8 cellular contexts compared by ENCODE assay signal in genomic region chr12:57430931-57431566, GRCh38. TPM values are rescaled to one million over a fixed set of nuclear protein-coding genes. Genes with fewer than 3 reads are reported as not detected.
DNase-seq lines count a peak whose midpoint lies in the region; ATAC-seq, FAIRE-seq and TF ChIP-seq lines count a peak whose summit lies in the region.

Gene R3HDM2, minus strand, starts transcription at chr12:57431043. Its CDS starts 120,615 bp downstream, at chr12:57310428.

- H3K27me3 ChIP-seq in HUES48 (ENCODE audit: control insufficient read depth, insufficient read depth, low read length), result no peaks in the 10 kb centered on the region
- H3K27me3 ChIP-seq in NT2/D1 (ENCODE audit: insufficient read depth, insufficient read length), result no peaks in the 10 kb centered on the region
- H3K27me3 ChIP-seq in H1 (replicated peaks in 1 of 4; ENCODE audit: control insufficient read depth in 3 of 4, extremely low read depth in 1 of 4, insufficient read depth in 3 of 4, low read length in 3 of 4), result no peaks in the 10 kb centered on the region
- H3K27me3 ChIP-seq in mesenchymal stem cell (ENCODE audit: control insufficient read depth in 1 of 2, insufficient read depth in 1 of 2, low read length in 2 of 2), result no peaks in the 10 kb centered on the region

- H2BK15ac ChIP-seq in H1 (ENCODE audit: low read length), result no peak within 1 kb of the TSS
- H2BK15ac ChIP-seq in mesenchymal stem cell (ENCODE audit: low read depth, poor library complexity, severe bottlenecking), result peak within 1 kb of the TSS; percentile 83

- CTCF ChIA-PET in activated CD8-positive, alpha-beta memory T cell treated with anti-CD3 and anti-CD28 coated beads, Interleukin-2, amount 10 ng/mL, durations not matched to agents 7 days and 5 days (lab: Charles Lee), result interaction anchor here (1.1 to 6.7 kb wide), 4 partner anchors 12 to 27 kb away, joined by 5 to 40 read pairs (median 8); partner anchors contain the start of genes GLI1 and INHBE
- CTCF ChIA-PET in H1 (lab: Charles Lee; ENCODE audit: partially characterized antibody), result interaction anchor here (1.1 kb wide), 1 partner anchor 88 kb away, joined by 3 read pairs; no protein-coding TSS in a partner anchor

- H3K27me3 Mint-ChIP-seq in activated CD8-positive, alpha-beta memory T cell treated with anti-CD3 and anti-CD28 coated beads, Interleukin-2, amount 10 ng/mL, durations not matched to agents 7 days and 5 days, result no peaks in the 10 kb centered on the region

- H3K9ac ChIP-seq in HUES48 (ENCODE audit: low read depth, low read length) (peak within 1 kb of the TSS; percentile 78), NT2/D1 (ENCODE audit: insufficient read length, low read depth) (peak within 1 kb of the TSS; percentile 79), H1 (replicated peaks in 1 of 4; ENCODE audit: extremely low read depth in 1 of 4, low read depth in 3 of 4, low read length in 3 of 4) (peak within 1 kb of the TSS; percentile 46 to 97 (median 62)), mesenchymal stem cell (ENCODE audit: low read length) (peak within 1 kb of the TSS; percentile 92)

- H4K91ac ChIP-seq in H1 (replicated peaks; ENCODE audit: insufficient read length, low read length) (peak within 1 kb of the TSS; percentile 65), mesenchymal stem cell (ENCODE audit: low read length) (peak within 1 kb of the TSS; percentile 50)

- POLR2A ChIA-PET in H1 (lab: Charles Lee; ENCODE audit: partially characterized antibody), result interaction anchor here (1.1 to 13.2 kb wide), 3 partner anchors 11 to 89 kb away, joined by 3 to 168 read pairs (median 7); partner anchors contain the start of gene INHBE

- H3K79me1 ChIP-seq in H1 (ENCODE audit: low read depth, low read length) (peaks cover 3% of the 10 kb centered on the region), mesenchymal stem cell (replicated peaks; ENCODE audit: low read length, poor library complexity, severe bottlenecking) (peaks cover 3% of the 10 kb centered on the region)

- H3K4ac ChIP-seq in H1 (replicated peaks; ENCODE audit: insufficient read length, low read depth, low read length) (peak within 1 kb of the TSS; percentile 81), mesenchymal stem cell (ENCODE audit: low read depth in 1 of 2, low read length in 2 of 2) (peak within 1 kb of the TSS in 1 of 2 experiments; percentile 82)

- 8% methylated on average over 37 of the region's 41 CpGs; no CpG with 5 or more reads in 1 of the 2 experiments for WGBS in H1 (ENCODE audit: extremely low coverage in 1 of 2, insufficient coverage in 1 of 2, insufficient read length in 1 of 2, insufficient replicate concordance in 2 of 2, low coverage in 1 of 2, low lambda C conversion rate in 2 of 2, missing lambda C conversion rate in 1 of 2), 2 experiments
- 13% methylated on average over 30 of the region's 41 CpGs for WGBS in mesenchymal stem cell

- H4K8ac ChIP-seq in H1 (ENCODE audit: extremely low read depth, insufficient read depth, low read length) (peak within 1 kb of the TSS; percentile 63; the same call in 1 of the 2 replicates), mesenchymal stem cell (ENCODE audit: low read length) (peak within 1 kb of the TSS; percentile 78)

- TF ChIP-seq RAD21 in H1 (IDR thresholded peaks at IDR 0.05 in 1 of 2, conservative IDR thresholded peaks at IDR 0.05 in 1 of 2; ENCODE audit: low read depth in 2 of 2, low read length in 2 of 2), result no peak

- H3K23ac ChIP-seq in H1 (ENCODE audit: insufficient read length) (no peak within 1 kb of the TSS), mesenchymal stem cell (ENCODE audit: low read length in 2 of 2) (no peak within 1 kb of the TSS)

- no peak for TF ChIP-seq CTCF in H1 (IDR thresholded peaks at IDR 0.05; ENCODE audit: control extremely low read depth in 1 of 3, insufficient read depth in 1 of 3, low read depth in 1 of 3, low read length in 3 of 3)

- H2BK12ac ChIP-seq in H1 (ENCODE audit: low read depth, low read length) (no peak within 1 kb of the TSS), mesenchymal stem cell (ENCODE audit: low read length in 2 of 2) (no peak within 1 kb of the TSS)

- H2AK5ac ChIP-seq in H1 (ENCODE audit: low read depth, low read length) (no peak within 1 kb of the TSS), mesenchymal stem cell (ENCODE audit: low read length, severe bottlenecking) (no peak within 1 kb of the TSS)

- H3K36me3 Mint-ChIP-seq in activated CD8-positive, alpha-beta memory T cell treated with anti-CD3 and anti-CD28 coated beads, Interleukin-2, amount 10 ng/mL, durations not matched to agents 7 days and 5 days, result peaks cover 16% of the 10 kb centered on the region

- no peak for FAIRE-seq in H1 (lab: Jason Lieb, UNC)

- peaks cover 43% of the 10 kb centered on the region for H3K4me1 Mint-ChIP-seq in activated CD8-positive, alpha-beta memory T cell treated with anti-CD3 and anti-CD28 coated beads, Interleukin-2, amount 10 ng/mL, durations not matched to agents 7 days and 5 days

- H3K18ac ChIP-seq in H1 (ENCODE audit: extremely low read depth, low read length) (no peak within 1 kb of the TSS; the same call in 1 of the 2 replicates), mesenchymal stem cell (ENCODE audit: low read depth in 1 of 2, low read length in 2 of 2) (peak within 1 kb of the TSS; percentile 86 to 91)

- H3K4me3 Mint-ChIP-seq in activated CD8-positive, alpha-beta memory T cell treated with anti-CD3 and anti-CD28 coated beads, Interleukin-2, amount 10 ng/mL, durations not matched to agents 7 days and 5 days, result peak within 1 kb of the TSS; percentile 89

- H4K20me1 ChIP-seq in H1 (replicated peaks in 1 of 2; ENCODE audit: control insufficient read depth in 1 of 2, insufficient read depth in 2 of 2, low read length in 2 of 2), result no peaks in the 10 kb centered on the region

- H4K5ac ChIP-seq in H1 (ENCODE audit: insufficient read length, low read depth, low read length), result peak within 1 kb of the TSS; percentile 56

- H3K9me3 ChIP-seq in HUES48 (ENCODE audit: control insufficient read depth, insufficient read depth, low read length), result no peaks in the 10 kb centered on the region
- no peaks in the 10 kb centered on the region for H3K9me3 ChIP-seq in NT2/D1 (ENCODE audit: insufficient read depth, low read length)
- H3K9me3 ChIP-seq in H1 (ENCODE audit: insufficient read depth in 2 of 2, low read depth in 1 of 2, low read length in 1 of 2), result no peaks in the 10 kb centered on the region
- H3K9me3 ChIP-seq in mesenchymal stem cell (ENCODE audit: control insufficient read depth, low read length), result no peaks in the 10 kb centered on the region

- DNase-seq in Caki2 (ENCODE audit: low read depth) (peak; percentile 94), NT2/D1 (ENCODE audit: low read depth, low spot score) (peak; percentile 90), H1 (ENCODE audit: low read depth in 1 of 2, low spot score in 2 of 2) (peak; percentile 90 to 99), mesenchymal stem cell (peak; percentile 96)
- peak; percentile 97 for DNase-seq in activated CD8-positive, alpha-beta memory T cell treated with anti-CD3 and anti-CD28 coated beads, Interleukin-2, amount 10 ng/mL, durations not matched to agents 7 days and 5 days
- peak; percentile 87 for DNase-seq in stimulated activated CD8-positive, alpha-beta memory T cell treated with anti-CD3 and anti-CD28 coated beads, Interleukin-12 subunit alpha, Interleukin-12 subunit beta, amount 100 ng/mL, for 24 hours (ENCODE audit: extremely low read depth)

- peaks cover 14% of the 10 kb centered on the region for H3K4me1 ChIP-seq in HUES48 (ENCODE audit: control insufficient read depth, insufficient read depth, low read length)
- H3K4me1 ChIP-seq in NT2/D1 (ENCODE audit: insufficient read depth, insufficient read length), result peaks cover 9% of the 10 kb centered on the region
- peaks cover 0 to 5% (median 2%) of the 10 kb centered on the region in 4 experiments; a peak in 5 of 7 replicates for H3K4me1 ChIP-seq in H1 (replicated peaks in 1 of 4; ENCODE audit: control insufficient read depth in 3 of 4, insufficient read depth in 4 of 4, low read length in 3 of 4)
- peaks cover 4% of the 10 kb centered on the region for H3K4me1 ChIP-seq in mesenchymal stem cell (ENCODE audit: control insufficient read depth, insufficient read depth, low read depth, low read length)

- H3K4me2 ChIP-seq in H1 (ENCODE audit: insufficient read depth in 1 of 2, low read depth in 2 of 2, low read length in 2 of 2), result peak within 1 kb of the TSS; percentile 59 to 91
- peak within 1 kb of the TSS; percentile 81 for H3K4me2 ChIP-seq in mesenchymal stem cell (ENCODE audit: low read length, poor library complexity, severe bottlenecking)

- TF ChIP-seq EP300 in H1 (IDR thresholded peaks at IDR 0.05; ENCODE audit: borderline replicate concordance in 1 of 2, low read depth in 2 of 2, low read length in 2 of 2), result peak in 1 of 2 experiments; percentile 47; a peak in 1 of 3 replicates

- 0 out of 2 replicates have a peak within 1 kb of the TSS, but pooled peaks have one; percentile 31 for H2AFZ ChIP-seq in H1 (ENCODE audit: low read length)
- H2AFZ ChIP-seq in mesenchymal stem cell (ENCODE audit: low read depth, low read length), result no peak within 1 kb of the TSS

- H3K4me3 ChIP-seq in HUES48 (ENCODE audit: low read depth, low read length), result peak within 1 kb of the TSS; percentile 66
- H3K4me3 ChIP-seq in NT2/D1 (ENCODE audit: insufficient read length, low read depth), result peak within 1 kb of the TSS; percentile 68
- peak within 1 kb of the TSS; percentile 55 to 73 (median 70) for H3K4me3 ChIP-seq in H1 (ENCODE audit: extremely low read depth in 1 of 4, insufficient read depth in 2 of 4, low read depth in 3 of 4, low read length in 4 of 4)
- peak within 1 kb of the TSS; percentile 75 to 88 for H3K4me3 ChIP-seq in mesenchymal stem cell (ENCODE audit: insufficient read depth in 1 of 2, low read depth in 1 of 2, low read length in 2 of 2)

- no peak within 1 kb of the TSS for H2BK20ac ChIP-seq in H1 (ENCODE audit: low read length)

- in situ Hi-C loops in Caki2 (cut with HindIII; ENCODE audit: low pct_unique_long_range_greater_than_20kb, low sequenced_read_pairs), result no loop called here

- no peak within 1 kb of the TSS for H3K14ac ChIP-seq in H1 (ENCODE audit: insufficient read length)
- peak within 1 kb of the TSS; percentile 36 to 90 for H3K14ac ChIP-seq in mesenchymal stem cell (ENCODE audit: low read length in 2 of 2)

- peak in 1 of 2 experiments; percentile 87; a peak in 2 of 3 replicates for TF ChIP-seq POLR2A in H1 (IDR thresholded peaks at IDR 0.05; ENCODE audit: control extremely low read depth in 1 of 2, low read depth in 2 of 2, low read length in 2 of 2)

- no peaks in the 10 kb centered on the region for H3K9me3 Mint-ChIP-seq in activated CD8-positive, alpha-beta memory T cell treated with anti-CD3 and anti-CD28 coated beads, Interleukin-2, amount 10 ng/mL, durations not matched to agents 7 days and 5 days (ENCODE audit: low read depth)

- peaks cover 0 to 14% of the 10 kb centered on the region in 2 experiments; a peak in 2 of 4 replicates for H3K79me2 ChIP-seq in H1 (ENCODE audit: control insufficient read depth in 1 of 2, insufficient read depth in 2 of 2, low read length in 2 of 2)

- H3K36me3 ChIP-seq in HUES48 (ENCODE audit: control insufficient read depth, insufficient read depth, low read length) (no peaks in the 10 kb centered on the region), NT2/D1 (ENCODE audit: insufficient read depth, insufficient read length, low read length) (no peaks in the 10 kb centered on the region), H1 (ENCODE audit: control insufficient read depth in 2 of 4, insufficient read depth in 4 of 4, low read length in 3 of 4) (no peaks in the 10 kb centered on the region), mesenchymal stem cell (ENCODE audit: control insufficient read depth in 1 of 2, insufficient read depth in 2 of 2, low read depth in 1 of 2, low read length in 2 of 2) (no peaks in the 10 kb centered on the region)

- H3K56ac ChIP-seq in H1 (replicated peaks; ENCODE audit: insufficient read length, low read depth, low read length), result no peak within 1 kb of the TSS

- peak within 1 kb of the TSS; percentile 98 for H3K27ac Mint-ChIP-seq in activated CD8-positive, alpha-beta memory T cell treated with anti-CD3 and anti-CD28 coated beads, Interleukin-2, amount 10 ng/mL, durations not matched to agents 7 days and 5 days

- peak within 1 kb of the TSS; percentile 87 for H3K27ac ChIP-seq in HUES48 (ENCODE audit: low read depth, low read length)
- H3K27ac ChIP-seq in H1 (ENCODE audit: low read depth, low read length), result peak within 1 kb of the TSS; percentile 81; the same call in 1 of the 2 replicates
- peak within 1 kb of the TSS; percentile 78 for H3K27ac ChIP-seq in mesenchymal stem cell (ENCODE audit: low read length, poor library complexity, severe bottlenecking)

- no peak within 1 kb of the TSS for H2BK120ac ChIP-seq in H1 (replicated peaks; ENCODE audit: low read depth, low read length)
- peak within 1 kb of the TSS; percentile 95 for H2BK120ac ChIP-seq in mesenchymal stem cell (ENCODE audit: low read depth, low read length)

- peak; percentile 95 for ATAC-seq in GM21423 (IDR thresholded peaks at IDR 0.05; ENCODE audit: unreplicated experiment)
- ATAC-seq in activated CD8-positive, alpha-beta memory T cell treated with anti-CD3 and anti-CD28 coated beads, Interleukin-2, amount 10 ng/mL, durations not matched to agents 7 days and 5 days, result peak; percentile 94

- H2BK5ac ChIP-seq in H1 (ENCODE audit: low read depth, low read length) (peak within 1 kb of the TSS; percentile 41; the same call in 1 of the 2 replicates), mesenchymal stem cell (ENCODE audit: low read depth, low read length, poor library complexity, severe bottlenecking) (no peak within 1 kb of the TSS)

- H3K23me2 ChIP-seq in H1 (ENCODE audit: low read depth, low read length), result peaks cover 3% of the 10 kb centered on the region; the same call in 1 of the 2 replicates

RNA-seq across cellular contexts. Expression of gene R3HDM2, which starts in this region (rescaled TPM):
- 22.8 and 27.5 TPM in 2 replicates for total RNA-seq in Caki2 (2014; rRNA removed; shearing (Covaris generic); ENCODE audit: low replicate concordance)
- 10 to 100 TPM; 53.8 to 82.4 TPM for total RNA-seq in activated CD8-positive, alpha-beta memory T cell treated with anti-CD3 and anti-CD28 coated beads, Interleukin-2, amount 10 ng/mL, durations not matched to agents 7 days and 5 days
- 23.7 and 27.0 TPM in 2 replicates for total RNA-seq in H1 (2021; fragmentation: NEBNext Ultra II Directional; extraction: Animal tissue kit (Norgen Biotek cat#: 25700))
- polyA plus RNA-seq in H1 (2011; rRNA removed), result 25.6 and 37.1 TPM in 2 replicates
- polyA plus RNA-seq in H1 (2011; cell fraction: cytosol; rRNA removed), result 16.0 TPM
- 73.0 TPM for polyA plus RNA-seq in H1 (2011; cell fraction: nucleus; rRNA removed)
- polyA plus RNA-seq in H1 (2012, experiment 1 of 2), result 20.7 to 26.7 TPM (median 23.3 TPM) in 4 replicates
- 5.2 TPM for polyA plus RNA-seq in H1 (2012, experiment 2 of 2)
- 21.6 TPM for polyA plus RNA-seq in H1 (2013, experiment 1 of 2)
- polyA plus RNA-seq in H1 (2013, experiment 2 of 2), result 17.4 TPM
- polyA minus RNA-seq in H1 (2011; rRNA and poly(A)+ RNA removed), result 23.3 and 26.0 TPM in 2 replicates
- 17.4 TPM for polyA minus RNA-seq in H1 (2011; cell fraction: cytosol; rRNA and poly(A)+ RNA removed)
- 33.8 TPM for polyA minus RNA-seq in H1 (2011; cell fraction: nucleus; rRNA and poly(A)+ RNA removed)
- 22.2 TPM for polyA plus RNA-seq in mesenchymal stem cell (2013, experiment 1 of 2)
- 21.6 TPM for polyA plus RNA-seq in mesenchymal stem cell (2013, experiment 2 of 2)

Comparison
In these comparisons a context has a peak if more than half of its experiments do, and no peak if none do; other contexts are left out.
1. Peak in every context shown above with its lines: DNase-seq, ATAC-seq, H3K4me3 ChIP-seq and H3K27ac ChIP-seq.